ENCODE assay signal across 8 cellular contexts in the genomic region with DNA sequence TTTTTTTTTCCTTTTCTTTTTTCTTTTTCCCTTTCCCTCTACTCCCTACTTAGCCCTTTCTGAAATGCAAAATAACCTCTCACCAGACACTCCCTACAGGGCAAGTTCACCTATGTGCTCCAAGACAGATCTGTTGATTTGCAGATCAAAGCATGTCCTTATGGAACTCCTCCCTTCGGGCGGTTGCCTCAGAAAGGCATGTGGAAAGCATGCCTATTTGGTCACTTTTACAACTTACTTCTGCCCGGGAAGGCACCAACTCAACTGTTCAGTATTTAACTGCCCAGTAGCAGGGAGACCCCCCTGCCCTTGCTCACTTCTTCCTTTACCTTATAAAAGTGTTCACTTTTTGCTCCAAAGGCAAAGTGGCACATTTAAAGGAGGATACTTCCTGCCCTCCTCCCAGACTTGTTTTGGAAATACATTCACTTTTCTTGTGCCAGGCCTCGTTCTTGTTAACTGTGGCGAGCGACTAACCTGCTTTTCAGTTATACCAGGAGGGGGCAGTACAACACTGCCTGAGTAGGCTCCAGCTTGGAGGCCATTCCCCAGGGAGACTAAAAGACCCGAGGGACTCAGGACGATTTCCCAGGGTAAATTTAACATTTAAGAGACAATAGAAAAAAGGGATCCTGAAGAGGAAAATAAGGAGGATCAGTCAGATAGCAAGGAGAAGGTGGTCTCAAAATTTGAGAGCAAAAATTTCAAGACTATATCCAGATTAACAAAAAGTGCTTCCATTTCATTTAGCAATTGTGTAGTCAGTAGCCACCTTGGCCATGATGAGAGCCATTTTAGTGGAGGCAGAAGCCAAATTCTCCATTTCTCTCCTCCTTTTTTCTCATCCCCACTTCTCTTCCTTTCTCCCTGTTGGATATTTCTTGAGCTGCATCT. TPM values are rescaled to one million over a fixed set of nuclear protein-coding genes. Genes with fewer than 3 reads are reported as not detected.
DNase-seq lines count a peak whose midpoint lies in the region; ATAC-seq and TF ChIP-seq lines count a peak whose summit lies in the region.

No MANE protein-coding gene starts in this region.

- no peaks in the 10 kb centered on the region for H3K9me3 ChIP-seq in esophagus muscularis mucosa
- H3K9me3 ChIP-seq in thoracic aorta = no peaks in the 10 kb centered on the region

- 14% methylated on average over 8 of the region's 8 CpGs for WGBS in esophagus muscularis mucosa

- ATAC-seq in GM19025 (IDR thresholded peaks at IDR 0.05; ENCODE audit: low read depth, unreplicated experiment) (peak; percentile 57), HG03571 (IDR thresholded peaks at IDR 0.05; ENCODE audit: unreplicated experiment) (peak; percentile 50), thoracic aorta (ENCODE audit: insufficient number of reproducible peaks, low FRiP score, low read depth) (no peak)
- ATAC-seq in activated CD8-positive, alpha-beta T cell treated with anti-CD3 and anti-CD28 coated beads, Interleukin-2, amount 10 ng/mL, durations not matched to agents 7 days and 5 days = peak; percentile 80

- H3K4me3 ChIP-seq in esophagus muscularis mucosa (no peak overlapping the region), thoracic aorta (no peak overlapping the region)

- H3K27ac ChIP-seq in esophagus muscularis mucosa (replicated peaks in 1 of 4) (no peak overlapping the region), thoracic aorta (peak overlapping the region in 1 of 2 donors; percentile 1)

- peak; percentile 47 to 68 (median 49) for TF ChIP-seq CTCF in esophagus muscularis mucosa (IDR thresholded peaks at IDR 0.05)
- TF ChIP-seq CTCF in thoracic aorta (IDR thresholded peaks at IDR 0.05) = peak; percentile 61

- H3K27ac Mint-ChIP-seq in activated CD8-positive, alpha-beta T cell treated with anti-CD3 and anti-CD28 coated beads, Interleukin-2, amount 10 ng/mL, durations not matched to agents 7 days and 5 days = no peak overlapping the region

- TF ChIP-seq EP300 in esophagus muscularis mucosa (IDR thresholded peaks at IDR 0.05) = no peak

- CTCF ChIA-PET in activated CD8-positive, alpha-beta T cell treated with anti-CD3 and anti-CD28 coated beads, Interleukin-2, amount 10 ng/mL, durations not matched to agents 7 days and 5 days (lab: Charles Lee) = interaction anchor here (0.7 to 12.4 kb wide), 41 partner anchors 10 to 406 kb away, joined by 3 to 439 read pairs (median 6); partner anchors contain the start of genes CD244, CD48, ITLN1 and ITLN2

- no peaks in the 10 kb centered on the region for H3K9me3 Mint-ChIP-seq in activated CD8-positive, alpha-beta T cell treated with anti-CD3 and anti-CD28 coated beads, Interleukin-2, amount 10 ng/mL, durations not matched to agents 7 days and 5 days (ENCODE audit: insufficient read depth)

- DNase-seq in CD1c-positive myeloid dendritic cell (ENCODE audit: extremely low spot score) = peak; percentile 87
- peak; percentile 87 for DNase-seq in NCI-H82 treated with DMSO at 0.1 percent for 48 hours (lab: John Stamatoyannopoulos, UW; ENCODE audit: unreplicated experiment)
- DNase-seq in activated CD8-positive, alpha-beta T cell treated with anti-CD3 and anti-CD28 coated beads, Interleukin-2, amount 10 ng/mL, durations not matched to agents 7 days and 5 days = peak; percentile 82
- DNase-seq in esophagus muscularis mucosa (ENCODE audit: extremely low spot score) = no peak
- peak; percentile 69 for DNase-seq in myocyte (ENCODE audit: low read depth)
- DNase-seq in thoracic aorta (ENCODE audit: low spot score) = peak; percentile 13

- H3K27me3 ChIP-seq in esophagus muscularis mucosa = no peaks in the 10 kb centered on the region
- no peaks in the 10 kb centered on the region for H3K27me3 ChIP-seq in thoracic aorta (replicated peaks; ENCODE audit: insufficient read depth)

- H3K27me3 Mint-ChIP-seq in activated CD8-positive, alpha-beta T cell treated with anti-CD3 and anti-CD28 coated beads, Interleukin-2, amount 10 ng/mL, durations not matched to agents 7 days and 5 days (ENCODE audit: low read depth) = no peaks in the 10 kb centered on the region

- no peaks in the 10 kb centered on the region for H3K36me3 ChIP-seq in esophagus muscularis mucosa
- no peaks in the 10 kb centered on the region for H3K36me3 ChIP-seq in thoracic aorta

- POLR2A ChIA-PET in activated CD8-positive, alpha-beta T cell treated with anti-CD3 and anti-CD28 coated beads, Interleukin-2, amount 10 ng/mL, durations not matched to agents 7 days and 5 days (lab: Charles Lee) = interaction anchor here (0.8 to 5.0 kb wide), 5 partner anchors 14 to 52 kb away, joined by 3 to 44 read pairs (median 12); partner anchors contain the start of gene CD48

- peaks cover 25% of the 10 kb centered on the region for H3K4me1 Mint-ChIP-seq in activated CD8-positive, alpha-beta T cell treated with anti-CD3 and anti-CD28 coated beads, Interleukin-2, amount 10 ng/mL, durations not matched to agents 7 days and 5 days (ENCODE audit: low read depth)

- TF ChIP-seq POLR2A in esophagus muscularis mucosa (IDR thresholded peaks at IDR 0.05; ENCODE audit: low read depth) = no peak

- peaks cover 3% of the 10 kb centered on the region for H3K36me3 Mint-ChIP-seq in activated CD8-positive, alpha-beta T cell treated with anti-CD3 and anti-CD28 coated beads, Interleukin-2, amount 10 ng/mL, durations not matched to agents 7 days and 5 days (ENCODE audit: low read depth)

- H3K4me1 ChIP-seq in esophagus muscularis mucosa (peaks cover 0 to 5% (median 0%) of the 10 kb centered on the region in 4 donors), thoracic aorta (ENCODE audit: control insufficient read depth in 1 of 2, low read depth in 2 of 2) (peaks cover 6 to 17% of the 10 kb centered on the region in 2 donors)

- intact Hi-C loops in esophagus muscularis mucosa (cut with DNase I) = loop anchor here (5.0 kb wide), 1 partner anchor 371 kb away; the partner anchor contains the start of gene KLHDC9

- no peak overlapping the region for H3K4me3 Mint-ChIP-seq in activated CD8-positive, alpha-beta T cell treated with anti-CD3 and anti-CD28 coated beads, Interleukin-2, amount 10 ng/mL, durations not matched to agents 7 days and 5 days

RNA-seq across cellular contexts. Expression of gene SLAMF7, which starts 12.3 kb away (rescaled TPM):
- 100 to 1,000 TPM in 1 of 2 experiments, 10 to 100 TPM in 1; 88.5 to 102 TPM for total RNA-seq in activated CD8-positive, alpha-beta T cell treated with anti-CD3 and anti-CD28 coated beads, Interleukin-2, amount 10 ng/mL, durations not matched to agents 7 days and 5 days
- total RNA-seq in esophagus muscularis mucosa = 1 to 10 TPM in 1 of 4 donors, under 1 TPM in 3; 0.06 to 1.3 (median 0.47) TPM
- total RNA-seq in myocyte = not detected in 2 replicates
- not detected for polyA plus RNA-seq in myocyte (2012)
- total RNA-seq in thoracic aorta = 1 to 10 TPM in 1 of 2 donors, under 1 TPM in 1; 0.71 to 2.7 TPM

RNA-seq across cellular contexts. Expression of gene CD48, which starts 15.1 kb away (rescaled TPM):
- 100 to 1,000 TPM; 325 to 327 TPM for total RNA-seq in activated CD8-positive, alpha-beta T cell treated with anti-CD3 and anti-CD28 coated beads, Interleukin-2, amount 10 ng/mL, durations not matched to agents 7 days and 5 days
- total RNA-seq in esophagus muscularis mucosa (10 to 100 TPM in 1 of 4 donors, 1 to 10 TPM in 3; 1.1 to 14.6 (median 2.6) TPM), myocyte (not detected in 2 replicates), thoracic aorta (1 to 10 TPM; 9.0 to 9.9 TPM)
- not detected for polyA plus RNA-seq in myocyte (2012)

Comparison
In these comparisons a context has a peak if more than half of its experiments do, and no peak if none do; other contexts are left out.
1. RNA of gene SLAMF7, which starts 12.3 kb away (total RNA-seq): 88.5 to 102 TPM in activated CD8-positive, alpha-beta T cell treated with anti-CD3 and anti-CD28 coated beads, Interleukin-2, amount 10 ng/mL, durations not matched to agents 7 days and 5 days; 0.71 to 2.7 TPM in thoracic aorta, 0.06 to 1.3 TPM in esophagus muscularis mucosa and not detected in myocyte; every median in the first group is over 10 times any median in the second.
2. RNA of gene CD48, which starts 15.1 kb away (total RNA-seq): 325 to 327 TPM in activated CD8-positive, alpha-beta T cell treated with anti-CD3 and anti-CD28 coated beads, Interleukin-2, amount 10 ng/mL, durations not matched to agents 7 days and 5 days; 9.0 to 9.9 TPM in thoracic aorta, 1.1 to 14.6 TPM in esophagus muscularis mucosa and not detected in myocyte; every median in the first group is over 10 times any median in the second.